Comparison of ENCODE assay signal across 8 cellular contexts in genomic region chr2:46650556-46651001, GRCh38. TPM values are rescaled to one million over a fixed set of nuclear protein-coding genes. Genes with fewer than 3 reads are reported as not detected.
DNase-seq lines count a peak whose midpoint lies in the region; ATAC-seq and TF ChIP-seq lines count a peak whose summit lies in the region.

No MANE protein-coding gene starts in this region.

- CTCF ChIA-PET in CD4-positive, alpha-beta T cell (lab: Charles Lee), result interaction anchor here (0.6 to 2.2 kb wide), 21 partner anchors 14 to 588 kb away, joined by 3 to 11 read pairs (median 4); no protein-coding TSS in a partner anchor

- ATAC-seq in CD4-positive, alpha-beta T cell (ENCODE audit: poor library complexity), result peak; percentile 80
- ATAC-seq in HG02642 (IDR thresholded peaks at IDR 0.05; ENCODE audit: poor library complexity, unreplicated experiment), result peak; percentile 55
- no peak for ATAC-seq in central memory CD8-positive, alpha-beta T cell (replicated peaks; ENCODE audit: extremely low read depth, poor library complexity, severe bottlenecking)
- ATAC-seq in left lobe of liver, result peak; percentile 93
- no peak for ATAC-seq in GM19397 (IDR thresholded peaks at IDR 0.05; ENCODE audit: unreplicated experiment)

- POLR2A ChIA-PET in CD4-positive, alpha-beta T cell (lab: Charles Lee), result no interaction called here

- no peaks in the 10 kb centered on the region for H3K4me1 Mint-ChIP-seq in CD4-positive, alpha-beta T cell (ENCODE audit: low read depth)
- no peaks in the 10 kb centered on the region for H3K4me1 Mint-ChIP-seq in central memory CD8-positive, alpha-beta T cell

- no peaks in the 10 kb centered on the region for H3K9me3 ChIP-seq in CD4-positive, alpha-beta T cell (ENCODE audit: control insufficient read depth, low read length)

- intact Hi-C loops in CD4-positive, alpha-beta T cell (cut with DNase I, micrococcal nuclease), result loop anchor here (1.0 to 10.0 kb wide), 10 partner anchors 18 to 660 kb away; no protein-coding TSS in a partner anchor

- H3K36me3 Mint-ChIP-seq in CD4-positive, alpha-beta T cell (ENCODE audit: low read depth), result no peaks in the 10 kb centered on the region
- H3K36me3 Mint-ChIP-seq in central memory CD8-positive, alpha-beta T cell (ENCODE audit: insufficient read depth), result peaks cover 5% of the 10 kb centered on the region

- no peaks in the 10 kb centered on the region for H3K27me3 Mint-ChIP-seq in CD4-positive, alpha-beta T cell
- no peaks in the 10 kb centered on the region for H3K27me3 Mint-ChIP-seq in central memory CD8-positive, alpha-beta T cell

- no peak overlapping the region for H3K4me3 Mint-ChIP-seq in CD4-positive, alpha-beta T cell
- H3K4me3 Mint-ChIP-seq in central memory CD8-positive, alpha-beta T cell, result no peak overlapping the region

- DNase-seq in CD4-positive, alpha-beta T cell, result peak; percentile 39 to 65 (median 54)
- peak; percentile 44 for DNase-seq in NCI-H510A (lab: John Stamatoyannopoulos, UW)
- DNase-seq in activated CD4-positive, CD25-positive, alpha-beta regulatory T cell treated with anti-CD3 and anti-CD28 coated beads, Interleukin-2, amount 50 U/mL, for 16 hours (ENCODE audit: low read depth, low spot score), result peak; percentile 47
- peak; percentile 42 to 59 for DNase-seq in central memory CD8-positive, alpha-beta T cell (ENCODE audit: low spot score in 2 of 2)
- peak; percentile 66 for DNase-seq in left lobe of liver (ENCODE audit: low spot score)
- DNase-seq in stimulated activated CD4-positive, alpha-beta T cell treated with anti-CD3 and anti-CD28 coated beads, TNF-alpha, amount 100 ng/mL, for 4 hours (ENCODE audit: low read depth in 3 of 3), result peak in 2 of 3 experiments; percentile 40 to 54

- no peaks in the 10 kb centered on the region for H3K9me3 Mint-ChIP-seq in CD4-positive, alpha-beta T cell
- H3K9me3 Mint-ChIP-seq in central memory CD8-positive, alpha-beta T cell, result no peaks in the 10 kb centered on the region

- TF ChIP-seq CTCF in CD4-positive, alpha-beta T cell (IDR thresholded peaks at IDR 0.05), result peak; percentile 94

- no peak overlapping the region for H3K27ac Mint-ChIP-seq in CD4-positive, alpha-beta T cell
- no peak overlapping the region for H3K27ac Mint-ChIP-seq in central memory CD8-positive, alpha-beta T cell (ENCODE audit: low read depth)

- no peak overlapping the region for H3K27ac ChIP-seq in CD4-positive, alpha-beta T cell (ENCODE audit: low read depth, low read length)

- no peaks in the 10 kb centered on the region for H3K27me3 ChIP-seq in CD4-positive, alpha-beta T cell (ENCODE audit: control insufficient read depth, insufficient read depth, low read length)

RNA-seq across cellular contexts. Expression of gene CRIPT, which starts 33.6 kb away (rescaled TPM):
- 10 to 100 TPM; 15.6 TPM for total RNA-seq in CD4-positive, alpha-beta T cell
- total RNA-seq in left lobe of liver, result 5.4 TPM

RNA-seq across cellular contexts. Expression of gene PIGF, which starts 33.7 kb away (rescaled TPM):
- 1 to 10 TPM; 5.1 to 7.9 TPM for total RNA-seq in CD4-positive, alpha-beta T cell
- 7.6 TPM for total RNA-seq in left lobe of liver

RNA-seq across cellular contexts. Expression of gene SOCS5, which starts 48.5 kb away (rescaled TPM):
- total RNA-seq in CD4-positive, alpha-beta T cell, result 1 to 10 TPM; 7.9 to 8.5 TPM
- 5.5 TPM for total RNA-seq in left lobe of liver

Comparison
In these comparisons a context has a peak if more than half of its experiments do, and no peak if none do; other contexts are left out.
1. ATAC-seq: peak in CD4-positive, alpha-beta T cell (single experiment), HG02642 (single experiment) and left lobe of liver (single experiment); none in central memory CD8-positive, alpha-beta T cell (single experiment) and GM19397 (single experiment).
2. Peak in every context shown above with its lines, with median percentiles within 50 percentile points of each other: DNase-seq.